In the genomic region with DNA sequence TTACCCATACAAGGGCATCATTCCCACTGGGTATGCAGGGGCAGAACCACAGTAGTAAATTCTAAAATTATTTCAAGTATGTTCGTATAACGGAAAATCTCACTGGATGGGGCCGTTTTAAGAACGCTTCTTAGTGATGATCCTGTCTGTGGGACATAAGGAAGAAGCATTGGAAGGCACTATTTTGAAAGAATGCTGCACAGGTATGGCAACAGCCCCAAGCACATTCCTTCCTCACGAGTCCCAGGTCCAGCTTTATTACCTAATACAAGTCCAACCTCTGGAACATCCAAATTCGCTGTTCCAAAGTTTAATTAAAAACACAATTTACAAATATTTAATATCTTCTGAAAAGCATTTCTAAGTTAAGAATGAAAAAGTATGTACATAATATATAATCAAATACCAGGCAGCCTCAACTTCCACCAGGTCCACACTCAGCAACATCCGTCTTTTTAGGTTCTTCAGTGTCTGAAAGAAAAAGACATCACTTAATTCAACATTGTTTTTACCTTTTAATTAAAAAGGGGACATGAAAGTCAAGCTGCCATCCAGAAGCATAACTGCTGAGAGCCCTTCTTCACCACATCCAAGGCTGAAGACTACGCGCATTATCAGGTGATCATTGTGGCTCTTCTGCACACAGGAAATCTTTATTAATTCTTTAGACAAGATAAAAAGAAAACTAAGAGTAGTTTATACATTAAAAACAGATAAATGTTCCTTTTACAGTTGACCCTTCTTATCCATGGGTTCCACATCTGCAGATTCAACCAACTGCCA, we compare ENCODE assay signal across 23 cellular contexts. TPM values are rescaled to one million over a fixed set of nuclear protein-coding genes. Genes with fewer than 3 reads are reported as not detected.
DNase-seq lines count a peak whose midpoint lies in the region; ATAC-seq and TF ChIP-seq lines count a peak whose summit lies in the region.
"Had no signal": no experiment of that assay in that cellular context is flagged by ENCODE, and none has a peak within 500 bp of the region (broad histone marks: within the 10 kb centered on the region; RNA-seq: fewer than 3 reads in every experiment).

No MANE protein-coding gene starts in this region.

- no peaks in the 10 kb centered on the region for H3K27me3 ChIP-seq in smooth muscle cell (ENCODE audit: low read depth)
- H3K27me3 ChIP-seq: upper lobe of right lung had no signal

- no peak overlapping the region for H3K4me2 ChIP-seq in smooth muscle cell

- no peak overlapping the region for H3K4me3 Mint-ChIP-seq in activated naive CD4-positive, alpha-beta T cell treated with anti-CD3 and anti-CD28 coated beads for 36 hours
- no peak overlapping the region for H3K4me3 Mint-ChIP-seq in T-helper 17 cell
- H3K4me3 Mint-ChIP-seq in central memory CD8-positive, alpha-beta T cell, result no peak overlapping the region
- H3K4me3 Mint-ChIP-seq in HFFc6, result no peak overlapping the region
- H3K4me3 Mint-ChIP-seq: IgD-negative memory B cell had no signal

- H3K9me3 Mint-ChIP-seq in activated naive CD4-positive, alpha-beta T cell treated with anti-CD3 and anti-CD28 coated beads for 36 hours, result no peaks in the 10 kb centered on the region
- H3K9me3 Mint-ChIP-seq in central memory CD8-positive, alpha-beta T cell, result no peaks in the 10 kb centered on the region
- H3K9me3 Mint-ChIP-seq in HFFc6, result no peaks in the 10 kb centered on the region
- H3K9me3 Mint-ChIP-seq: IgD-negative memory B cell had no signal

- H3K4me3 ChIP-seq in smooth muscle cell, result no peak overlapping the region
- H3K4me3 ChIP-seq: mucosa of descending colon, SK-N-MC, upper lobe of right lung had no signal

- peaks cover 20% of the 10 kb centered on the region for H3K4me1 Mint-ChIP-seq in activated naive CD4-positive, alpha-beta T cell treated with anti-CD3 and anti-CD28 coated beads for 36 hours (ENCODE audit: low read depth)
- H3K4me1 Mint-ChIP-seq in T-helper 17 cell (peaks cover 16% of the 10 kb centered on the region), HFFc6 (ENCODE audit: low read depth) (peaks cover 10% of the 10 kb centered on the region)
- H3K4me1 Mint-ChIP-seq in central memory CD8-positive, alpha-beta T cell, result peaks cover 7% of the 10 kb centered on the region

- H3K9ac ChIP-seq in smooth muscle cell (ENCODE audit: low read depth), result no peak overlapping the region

- H3K4me1 ChIP-seq in smooth muscle cell (ENCODE audit: low read depth), result no peaks in the 10 kb centered on the region
- H3K4me1 ChIP-seq: upper lobe of right lung had no signal

- no peak overlapping the region for H2AFZ ChIP-seq in smooth muscle cell (ENCODE audit: low read depth)

- peak overlapping the region; percentile 76 for H3K27ac ChIP-seq in smooth muscle cell (ENCODE audit: low read depth)
- H3K27ac ChIP-seq: HL-60, SK-N-MC, upper lobe of right lung had no signal

- H3K27me3 Mint-ChIP-seq in activated naive CD4-positive, alpha-beta T cell treated with anti-CD3 and anti-CD28 coated beads for 36 hours (ENCODE audit: low read depth), result no peaks in the 10 kb centered on the region
- H3K27me3 Mint-ChIP-seq in T-helper 17 cell (no peaks in the 10 kb centered on the region), HFFc6 (ENCODE audit: insufficient read depth) (no peaks in the 10 kb centered on the region)
- H3K27me3 Mint-ChIP-seq in central memory CD8-positive, alpha-beta T cell, result no peaks in the 10 kb centered on the region
- H3K27me3 Mint-ChIP-seq: IgD-negative memory B cell had no signal

- no peaks in the 10 kb centered on the region for H3K9me3 ChIP-seq in T-helper 17 cell (ENCODE audit: control insufficient read depth, low read length, poor library complexity, severe bottlenecking)
- H3K9me3 ChIP-seq in smooth muscle cell (replicated peaks; ENCODE audit: low read depth), result no peaks in the 10 kb centered on the region
- H3K9me3 ChIP-seq: mucosa of descending colon, upper lobe of right lung had no signal

- peaks cover 34% of the 10 kb centered on the region for H3K36me3 Mint-ChIP-seq in activated naive CD4-positive, alpha-beta T cell treated with anti-CD3 and anti-CD28 coated beads for 36 hours (ENCODE audit: low read depth)
- H3K36me3 Mint-ChIP-seq in T-helper 17 cell (ENCODE audit: low read depth) (peaks cover 5% of the 10 kb centered on the region), HFFc6 (ENCODE audit: low read depth) (peaks cover 13% of the 10 kb centered on the region)
- peaks cover 64% of the 10 kb centered on the region for H3K36me3 Mint-ChIP-seq in central memory CD8-positive, alpha-beta T cell (ENCODE audit: insufficient read depth)
- H3K36me3 Mint-ChIP-seq: IgD-negative memory B cell had no signal

- no peaks in the 10 kb centered on the region for H3K79me2 ChIP-seq in smooth muscle cell (ENCODE audit: low read depth)

- intact Hi-C loops in activated naive CD4-positive, alpha-beta T cell treated with anti-CD3 and anti-CD28 coated beads for 36 hours (cut with micrococcal nuclease), result no loop called here

- CTCF ChIA-PET in activated naive CD4-positive, alpha-beta T cell treated with anti-CD3 and anti-CD28 coated beads for 36 hours (lab: Charles Lee), result no interaction called here

- TF ChIP-seq CTCF in smooth muscle cell (IDR thresholded peaks at IDR 0.05; ENCODE audit: borderline replicate concordance, insufficient read depth, poor library complexity, severe bottlenecking) (no peak), HFFc6 (IDR thresholded peaks at IDR 0.05) (no peak)

- DNase-seq in activated naive CD4-positive, alpha-beta T cell treated with anti-CD3 and anti-CD28 coated beads for 36 hours, result no peak
- DNase-seq in activated naive CD4-positive, alpha-beta T cell treated with Interleukin-2 at 50 U/mL for 16 hours, result no peak
- DNase-seq in T-helper 17 cell (no peak), smooth muscle cell (lab: John Stamatoyannopoulos, UW; ENCODE audit: unreplicated experiment) (no peak), HFFc6 (no peak), GDM1 (lab: John Stamatoyannopoulos, UW) (no peak), HK-2 (ENCODE audit: unreplicated experiment) (no peak)
- DNase-seq in central memory CD8-positive, alpha-beta T cell (ENCODE audit: low spot score in 2 of 2), result no peak
- DNase-seq: activated CD4-positive, alpha-beta T cell treated with anti-CD3 and anti-CD28 coated beads for 1 hour; activated T-cell treated with anti-CD3 and anti-CD28 coated beads, Interleukin-2, amount 50 U/mL, for 48 hours; aorta; foreskin fibroblast; hippocampal formation; mucosa of descending colon; MV-4-11; NCI-H187 treated with DMSO at 0.1 percent for 48 hours; NCI-H345; nucleus accumbens; T1000; upper lobe of right lung had no signal

- peak; percentile 74 for ATAC-seq in T-helper 17 cell
- ATAC-seq in central memory CD8-positive, alpha-beta T cell (replicated peaks; ENCODE audit: extremely low read depth, poor library complexity, severe bottlenecking), result peak; percentile 49
- ATAC-seq: mucosa of descending colon, upper lobe of right lung had no signal

- WGBS in smooth muscle cell (ENCODE audit: low lambda C conversion rate), result 81% methylated on average over 9 of the region's 9 CpGs

- H3K36me3 ChIP-seq in smooth muscle cell (ENCODE audit: low read depth), result peaks cover 11% of the 10 kb centered on the region

- H4K20me1 ChIP-seq in smooth muscle cell (ENCODE audit: low read depth), result no peaks in the 10 kb centered on the region

- peak overlapping the region; percentile 78 for H3K27ac Mint-ChIP-seq in activated naive CD4-positive, alpha-beta T cell treated with anti-CD3 and anti-CD28 coated beads for 36 hours
- peak overlapping the region; percentile 66 for H3K27ac Mint-ChIP-seq in T-helper 17 cell
- peak overlapping the region; percentile 23 for H3K27ac Mint-ChIP-seq in central memory CD8-positive, alpha-beta T cell (ENCODE audit: low read depth)
- H3K27ac Mint-ChIP-seq in HFFc6, result no peak overlapping the region

- H3F3A ChIP-seq in smooth muscle cell (ENCODE audit: low read depth), result peaks cover 32% of the 10 kb centered on the region

RNA-seq across cellular contexts. Expression of a gene that starts 49.8 kb away (rescaled TPM):
- total RNA-seq in activated naive CD4-positive, alpha-beta T cell treated with anti-CD3 and anti-CD28 coated beads for 36 hours, result 100 to 1,000 TPM in 1 of 2 experiments, 10 to 100 TPM in 1; 96.7 to 101 TPM
- total RNA-seq in T-helper 17 cell (10 to 100 TPM; 74.2 to 83.4 TPM), smooth muscle cell (37.2 and 40.4 TPM in 2 replicates)
- polyA plus RNA-seq in smooth muscle cell, result 33.9 and 36.2 TPM in 2 replicates
- 10 to 100 TPM; 50.5 to 65.0 (median 63.0) TPM for total RNA-seq in HFFc6 (2021; fragmentation: NEBNext Ultra II Directional; extraction: Animal tissue kit (Norgen Biotek cat#: 25700))

RNA-seq across cellular contexts. Expression of a gene that starts 52.6 kb away (rescaled TPM):
- total RNA-seq in activated naive CD4-positive, alpha-beta T cell treated with anti-CD3 and anti-CD28 coated beads for 36 hours, result 10 to 100 TPM; 73.4 to 89.6 TPM
- total RNA-seq in T-helper 17 cell (100 to 1,000 TPM; 187 to 203 TPM), smooth muscle cell (31.6 and 37.1 TPM in 2 replicates)
- polyA plus RNA-seq in smooth muscle cell, result 28.1 and 30.7 TPM in 2 replicates
- total RNA-seq in HFFc6 (2021; fragmentation: NEBNext Ultra II Directional; extraction: Animal tissue kit (Norgen Biotek cat#: 25700)), result 10 to 100 TPM; 32.7 to 48.1 (median 41.9) TPM
